ENCODE assay signal across 29 cellular contexts in genomic region chr12:27345376-27345775, GRCh38. TPM values are rescaled to one million over a fixed set of nuclear protein-coding genes. Genes with fewer than 3 reads are reported as not detected.
"Had no signal": no experiment of that assay in that cellular context is flagged by ENCODE, and none has a peak within 500 bp of the region (broad histone marks: within the 10 kb centered on the region; RNA-seq: fewer than 3 reads in every experiment).

No MANE protein-coding gene starts in this region.

- H3K27ac Mint-ChIP-seq: activated naive CD4-positive, alpha-beta T cell treated with anti-CD3 and anti-CD28 coated beads for 36 hours; activated T-helper 1 cell treated with anti-CD3 and anti-CD28 coated beads, Interleukin-12 subunit alpha, Interleukin-12 subunit beta, Interleukin-2, Interleukin-4 antibody, amounts not matched to agents 30 ng/mL and 10 ng/mL and 1 ng/mL, durations not matched to agents 14 hours and 24 hours and 36 hours; immature natural killer cell; memory B cell; naive thymus-derived CD8-positive, alpha-beta T cell; neural progenitor cell; stimulated activated naive B cell treated with anti-CD40 and anti-IgM and Interleukin-4, amounts not matched to agents 10 μg/mL and 1 μg/mL and 100 μg/mL, for 72 hours; T-helper 1 cell treated with Interleukin-12 subunit alpha and Interleukin-12 subunit beta and Interleukin-4 antibody, amounts not matched to agents 30 μg/mL and 1 μg/mL, for 36 hours had no signal

- H3K27ac ChIP-seq: brain microvascular endothelial cell, coronary artery, dorsolateral prefrontal cortex, heart left ventricle, neural progenitor cell, parathyroid adenoma, right atrium auricular region, transverse colon, VCaP had no signal

- ATAC-seq: heart left ventricle; naive thymus-derived CD8-positive, alpha-beta T cell; stimulated activated naive B cell treated with anti-CD40 and anti-IgM and Interleukin-4, amounts not matched to agents 10 μg/mL and 1 μg/mL and 100 μg/mL, for 72 hours had no signal

- H3K79me2 ChIP-seq: parathyroid adenoma had no signal

- H3K4me2 ChIP-seq: neural progenitor cell had no signal

- H3K27me3 ChIP-seq: brain microvascular endothelial cell, dorsolateral prefrontal cortex, heart left ventricle, neural progenitor cell, right atrium auricular region, transverse colon had no signal

- H3K4me3 ChIP-seq: coronary artery, dorsolateral prefrontal cortex, heart left ventricle, neural progenitor cell, right atrium auricular region, transverse colon had no signal

- H3K4me1 Mint-ChIP-seq: immature natural killer cell, memory B cell had no signal

- H3K9me3 ChIP-seq: heart left ventricle, right atrium auricular region, transverse colon had no signal

- H3K27me3 Mint-ChIP-seq: memory B cell; stimulated activated naive B cell treated with anti-CD40 and anti-IgM and Interleukin-4, amounts not matched to agents 10 μg/mL and 1 μg/mL and 100 μg/mL, for 72 hours had no signal

- H3K9ac ChIP-seq: neural progenitor cell, parathyroid adenoma had no signal

- H3K4me3 Mint-ChIP-seq: activated naive CD4-positive, alpha-beta T cell treated with anti-CD3 and anti-CD28 coated beads for 36 hours; activated T-helper 1 cell treated with anti-CD3 and anti-CD28 coated beads, Interleukin-12 subunit alpha, Interleukin-12 subunit beta, Interleukin-2, Interleukin-4 antibody, amounts not matched to agents 30 ng/mL and 10 ng/mL and 1 ng/mL, durations not matched to agents 14 hours and 24 hours and 36 hours; immature natural killer cell; memory B cell; naive thymus-derived CD8-positive, alpha-beta T cell; neural progenitor cell; stimulated activated naive B cell treated with anti-CD40 and anti-IgM and Interleukin-4, amounts not matched to agents 10 μg/mL and 1 μg/mL and 100 μg/mL, for 72 hours; T-helper 1 cell treated with Interleukin-12 subunit alpha and Interleukin-12 subunit beta and Interleukin-4 antibody, amounts not matched to agents 30 μg/mL and 1 μg/mL, for 36 hours had no signal

- H3K36me3 Mint-ChIP-seq: immature natural killer cell; memory B cell; naive thymus-derived CD8-positive, alpha-beta T cell had no signal

- H2AFZ ChIP-seq: neural progenitor cell, parathyroid adenoma had no signal

- H3K9me3 Mint-ChIP-seq: activated naive CD4-positive, alpha-beta T cell treated with anti-CD3 and anti-CD28 coated beads for 36 hours; activated T-helper 1 cell treated with anti-CD3 and anti-CD28 coated beads, Interleukin-12 subunit alpha, Interleukin-12 subunit beta, Interleukin-2, Interleukin-4 antibody, amounts not matched to agents 30 ng/mL and 10 ng/mL and 1 ng/mL, durations not matched to agents 14 hours and 24 hours and 36 hours; immature natural killer cell; memory B cell; naive thymus-derived CD8-positive, alpha-beta T cell; stimulated activated naive B cell treated with anti-CD40 and anti-IgM and Interleukin-4, amounts not matched to agents 10 μg/mL and 1 μg/mL and 100 μg/mL, for 72 hours; T-helper 1 cell treated with Interleukin-12 subunit alpha and Interleukin-12 subunit beta and Interleukin-4 antibody, amounts not matched to agents 30 μg/mL and 1 μg/mL, for 36 hours had no signal

- H3K4me1 ChIP-seq: heart left ventricle, neural progenitor cell, parathyroid adenoma, right atrium auricular region, transverse colon had no signal

- H3K36me3 ChIP-seq: brain microvascular endothelial cell, heart left ventricle, neural progenitor cell, right atrium auricular region, transverse colon had no signal

- DNase-seq: activated CD4-positive, alpha-beta T cell treated with anti-CD3 and anti-CD28 coated beads for 4 hours; activated CD4-positive, alpha-beta T cell treated with anti-CD3 and anti-CD28 coated beads, Interleukin-2, amount 50 U/mL, for 4 hours; activated CD8-positive, alpha-beta memory T cell treated with anti-CD3 and anti-CD28 coated beads for 24 hours; activated effector memory CD4-positive, alpha-beta T cell treated with anti-CD3 and anti-CD28 coated beads, Interleukin-2, amount 50 U/mL, for 16 hours; activated naive CD4-positive, alpha-beta T cell treated with anti-CD3 and anti-CD28 coated beads for 36 hours; amniotic stem cell; brain microvascular endothelial cell; dorsolateral prefrontal cortex; effector memory CD4-positive, alpha-beta T cell; erythroblast; foreskin fibroblast; heart left ventricle; hypothalamus; immature natural killer cell; naive thymus-derived CD8-positive, alpha-beta T cell; occipital lobe; stimulated activated CD4-positive, alpha-beta T cell treated with anti-CD3 and anti-CD28 coated beads, Interleukin-15, amount 100 ng/mL, for 24 hours; stimulated activated CD4-positive, alpha-beta T cell treated with anti-CD3 and anti-CD28 coated beads, Interleukin-2, amount 100 ng/mL, for 24 hours; stimulated activated naive B cell treated with anti-CD40 and anti-IgM and Interleukin-4, amounts not matched to agents 10 μg/mL and 1 μg/mL and 100 μg/mL, for 72 hours; T-helper 9 cell; transverse colon had no signal

RNA-seq across cellular contexts. Expression of gene BMAL2, which starts 12.7 kb away (rescaled TPM):
- total RNA-seq: naive thymus-derived CD8-positive, alpha-beta T cell had no signal
- polyA plus RNA-seq: immature natural killer cell; naive thymus-derived CD8-positive, alpha-beta T cell had no signal
